ENCODE assay signal across 33 cellular contexts in genomic region chr1:103953386-103953785, GRCh38.
"Had no signal": no experiment of that assay in that cellular context is flagged by ENCODE, and none has a peak within 500 bp of the region (broad histone marks: within the 10 kb centered on the region; RNA-seq: fewer than 3 reads in every experiment).

No MANE protein-coding gene starts in this region.

- DNase-seq: activated CD4-positive, alpha-beta memory T cell treated with anti-CD3 and anti-CD28 coated beads, Interleukin-2, amount 10 ng/mL, durations not matched to agents 7 days and 5 days; activated CD4-positive, alpha-beta T cell treated with anti-CD3 and anti-CD28 coated beads for 48 hours; activated CD8-positive, alpha-beta memory T cell treated with anti-CD3 and anti-CD28 coated beads, Interleukin-2, amount 50 U/mL, for 48 hours; activated gamma-delta T cell treated with Interleukin-2 at 50 U/mL for 16 hours; activated naive CD4-positive, alpha-beta T cell treated with anti-CD3 and anti-CD28 coated beads, Interleukin-2, amount 50 U/mL, for 16 hours; activated T-cell treated with anti-CD3 and anti-CD28 coated beads, Interleukin-2, amount 50 U/mL, for 4 hours; amygdala; cerebellar nuclear complex; colonic mucosa; effector CD8-positive, alpha-beta T cell; esophagus squamous epithelium; kidney glomerular epithelial cell; lower lobe of right lung; mesendoderm; natural killer cell; stimulated activated CD4-positive, alpha-beta T cell treated with anti-CD3 and anti-CD28 coated beads, Interleukin-15, amount 100 ng/mL, for 24 hours; stimulated activated CD4-positive, alpha-beta T cell treated with anti-CD3 and anti-CD28 coated beads, Interleukin-2, amount 100 ng/mL, for 24 hours; stimulated activated naive B cell treated with anti-CD40 and anti-IgM and Interleukin-4, amounts not matched to agents 10 μg/mL and 1 μg/mL and 100 μg/mL, for 72 hours; stomach; T-helper 9 cell; thyroid gland; upper lobe of left lung had no signal

- H3K27ac ChIP-seq: colonic mucosa, epithelial cell of prostate, esophagus squamous epithelium, lower lobe of right lung, neural progenitor cell, right atrium auricular region, stomach, thyroid gland, upper lobe of left lung, vagina, VCaP had no signal

- FAIRE-seq: endometrium, frontal cortex, TTC549 had no signal

- H3K4me1 ChIP-seq: colonic mucosa, esophagus squamous epithelium, lower lobe of right lung, neural progenitor cell, right atrium auricular region, stomach, thyroid gland, upper lobe of left lung, vagina had no signal

- H3K9ac ChIP-seq: neural progenitor cell had no signal

- H3K9me3 ChIP-seq: colonic mucosa, esophagus squamous epithelium, lower lobe of right lung, right atrium auricular region, thyroid gland, upper lobe of left lung, vagina had no signal

- H3K36me3 ChIP-seq: colonic mucosa, esophagus squamous epithelium, lower lobe of right lung, neural progenitor cell, right atrium auricular region, stomach, thyroid gland, upper lobe of left lung, vagina had no signal

- ATAC-seq: activated CD4-positive, CD25-positive, alpha-beta regulatory T cell treated with anti-CD3 and anti-CD28 coated beads, Interleukin-2, amount 50 U/mL, for 24 hours; activated T-cell treated with anti-CD3 and anti-CD28 coated beads, Interleukin-2, amount 50 U/mL, for 4 hours; activated T-helper 17 cell treated with anti-CD3 and anti-CD28 coated beads, Interleukin-2, amount 50 U/mL, for 72 hours; left lobe of liver; lower lobe of right lung; natural killer cell; stimulated activated naive B cell treated with anti-CD40 and anti-IgM and Interleukin-4, amounts not matched to agents 10 μg/mL and 1 μg/mL and 100 μg/mL, for 72 hours had no signal

- H3K4me3 ChIP-seq: colonic mucosa, esophagus squamous epithelium, lower lobe of right lung, neural progenitor cell, right atrium auricular region, stomach, thyroid gland, upper lobe of left lung, vagina had no signal

- H2AFZ ChIP-seq: neural progenitor cell had no signal

- H3K27me3 ChIP-seq: colonic mucosa, esophagus squamous epithelium, neural progenitor cell, right atrium auricular region, stomach, thyroid gland, upper lobe of left lung, vagina had no signal

- H3K4me2 ChIP-seq: neural progenitor cell had no signal
